1 cellular context compared by ENCODE assay signal in genomic region chr9:92291577-92291976, GRCh38.
TF ChIP-seq lines count a peak whose summit lies in the region.

No MANE protein-coding gene starts in this region.

TF ChIP-seq in endothelial cell of umbilical vein, 7 proteins besides CTCF, POLR2A, EP300 and RAD21:
- no peak for TF ChIP-seq POLR2AphosphoS5 (IDR thresholded peaks at IDR 0.05; ENCODE audit: insufficient read depth, low read depth, low read length)
